In genomic region chr20:60365063-60365640, GRCh38 we compare ENCODE assay signal across 15 cellular contexts.
DNase-seq lines count a peak whose midpoint lies in the region; TF ChIP-seq lines count a peak whose summit lies in the region.
"Had no signal": no experiment of that assay in that cellular context is flagged by ENCODE, and none has a peak within 500 bp of the region (broad histone marks: within the 10 kb centered on the region; RNA-seq: fewer than 3 reads in every experiment).

No MANE protein-coding gene starts in this region.

- H3K4me3 ChIP-seq in Karpas-422 (ENCODE audit: low read length) = no peak overlapping the region
- no peak overlapping the region for H3K4me3 ChIP-seq in mammary epithelial cell (replicated peaks in 1 of 3; ENCODE audit: insufficient read depth in 1 of 3, low read depth in 2 of 3, low read length in 3 of 3)
- H3K4me3 ChIP-seq in neural progenitor cell = no peak overlapping the region
- H3K4me3 ChIP-seq: body of pancreas, lung, MG63 had no signal

- H3K27ac ChIP-seq in Karpas-422 (ENCODE audit: low read length) (no peak overlapping the region), mammary epithelial cell (ENCODE audit: insufficient read depth, low read depth, low read length) (no peak overlapping the region), neural progenitor cell (no peak overlapping the region)
- H3K27ac ChIP-seq: body of pancreas had no signal

- CTCF ChIA-PET in mammary epithelial cell (lab: Charles Lee; ENCODE audit: low non-redundant PET) = no interaction called here
- CTCF ChIA-PET in activated CD4-positive, alpha-beta memory T cell treated with anti-CD3 and anti-CD28 coated beads for 36 hours (lab: Charles Lee) = interaction anchor here (0.6 kb wide), 1 partner anchor 24 kb away, joined by 3 read pairs; no protein-coding TSS in a partner anchor

- H3K4me3 Mint-ChIP-seq in neural progenitor cell = no peak overlapping the region
- no peak overlapping the region for H3K4me3 Mint-ChIP-seq in activated CD4-positive, alpha-beta memory T cell treated with anti-CD3 and anti-CD28 coated beads for 36 hours
- no peak overlapping the region for H3K4me3 Mint-ChIP-seq in T-helper 2 cell treated with Interferon-gamma antibody and Interleukin-4, amounts not matched to agents 5 μg/mL and 100 μg/mL, for 36 hours

- no peak overlapping the region for H3K9ac ChIP-seq in Karpas-422 (ENCODE audit: low read length)
- no peak overlapping the region for H3K9ac ChIP-seq in mammary epithelial cell (ENCODE audit: insufficient read depth, low read length)
- H3K9ac ChIP-seq in neural progenitor cell = no peak overlapping the region

- H3K4me2 ChIP-seq in Karpas-422 (ENCODE audit: low read depth, low read length, poor library complexity, severe bottlenecking) (no peak overlapping the region), mammary epithelial cell (ENCODE audit: insufficient read depth, low read depth, low read length) (no peak overlapping the region), neural progenitor cell (no peak overlapping the region)

- intact Hi-C loops in mammary epithelial cell (cut with micrococcal nuclease) = loop anchor here (1.0 to 5.0 kb wide), 4 partner anchors 153 to 413 kb away; no protein-coding TSS in a partner anchor
- intact Hi-C loops in activated CD4-positive, alpha-beta memory T cell treated with anti-CD3 and anti-CD28 coated beads for 36 hours (cut with micrococcal nuclease) = no loop called here

- BruUV-seq in mammary epithelial cell (replicated peaks; lab: Mats Ljungman, UMichigan) = no TSS peak

- in situ Hi-C loops in mammary epithelial cell (cut with MboI; ENCODE audit: low sequenced_read_pairs in 2 of 2) = no loop called here

- POLR2A ChIA-PET in activated CD4-positive, alpha-beta memory T cell treated with anti-CD3 and anti-CD28 coated beads for 36 hours (lab: Charles Lee) = no interaction called here

- peaks cover 21% of the 10 kb centered on the region for H3K9me3 Mint-ChIP-seq in neural progenitor cell
- peaks cover 8% of the 10 kb centered on the region for H3K9me3 Mint-ChIP-seq in activated CD4-positive, alpha-beta memory T cell treated with anti-CD3 and anti-CD28 coated beads for 36 hours
- H3K9me3 Mint-ChIP-seq in T-helper 2 cell treated with Interferon-gamma antibody and Interleukin-4, amounts not matched to agents 5 μg/mL and 100 μg/mL, for 36 hours = peaks cover 7% of the 10 kb centered on the region

- H2AFZ ChIP-seq in Karpas-422 (ENCODE audit: low read length) (no peak overlapping the region), mammary epithelial cell (ENCODE audit: low read depth, low read length) (no peak overlapping the region), neural progenitor cell (replicated peaks) (no peak overlapping the region)

- TF ChIP-seq CTCF in mammary epithelial cell (conservative IDR thresholded peaks at IDR 0.05 in 1 of 2, IDR thresholded peaks at IDR 0.05 in 1 of 2; ENCODE audit: extremely low read depth in 1 of 2, insufficient read depth in 1 of 2, low read depth in 1 of 2, low read length in 2 of 2) (peak; percentile 30 to 40), neural progenitor cell (IDR thresholded peaks at IDR 0.05) (peak; percentile 50)

- H3K27ac Mint-ChIP-seq in neural progenitor cell = no peak overlapping the region
- no peak overlapping the region for H3K27ac Mint-ChIP-seq in activated CD4-positive, alpha-beta memory T cell treated with anti-CD3 and anti-CD28 coated beads for 36 hours
- no peak overlapping the region for H3K27ac Mint-ChIP-seq in T-helper 2 cell treated with Interferon-gamma antibody and Interleukin-4, amounts not matched to agents 5 μg/mL and 100 μg/mL, for 36 hours

- H3K4me1 ChIP-seq in Karpas-422 (ENCODE audit: low read length) = no peaks in the 10 kb centered on the region
- no peaks in the 10 kb centered on the region for H3K4me1 ChIP-seq in mammary epithelial cell (ENCODE audit: insufficient read depth, low read length)
- no peaks in the 10 kb centered on the region for H3K4me1 ChIP-seq in neural progenitor cell
- H3K4me1 ChIP-seq: body of pancreas, Caco-2 had no signal

- no peaks in the 10 kb centered on the region for H3K9me2 ChIP-seq in Karpas-422 (replicated peaks; ENCODE audit: insufficient read depth, low read length)

- peaks cover 4% of the 10 kb centered on the region for H3K27me3 Mint-ChIP-seq in neural progenitor cell (ENCODE audit: insufficient read depth, low read depth)
- H3K27me3 Mint-ChIP-seq in activated CD4-positive, alpha-beta memory T cell treated with anti-CD3 and anti-CD28 coated beads for 36 hours = no peaks in the 10 kb centered on the region
- no peaks in the 10 kb centered on the region for H3K27me3 Mint-ChIP-seq in T-helper 2 cell treated with Interferon-gamma antibody and Interleukin-4, amounts not matched to agents 5 μg/mL and 100 μg/mL, for 36 hours (ENCODE audit: low read depth)

- no peaks in the 10 kb centered on the region for H3K79me2 ChIP-seq in Karpas-422 (ENCODE audit: low read length)
- H3K79me2 ChIP-seq in mammary epithelial cell (ENCODE audit: insufficient read depth, low read length) = no peaks in the 10 kb centered on the region
- no peaks in the 10 kb centered on the region for H3K79me2 ChIP-seq in neural progenitor cell (ENCODE audit: low read depth)

- no peaks in the 10 kb centered on the region for H3K9me3 ChIP-seq in Karpas-422 (ENCODE audit: low read length)
- H3K9me3 ChIP-seq in mammary epithelial cell (replicated peaks; ENCODE audit: insufficient read depth, low read length) = no peaks in the 10 kb centered on the region
- H3K9me3 ChIP-seq in neural progenitor cell (ENCODE audit: low read depth) = no peaks in the 10 kb centered on the region
- H3K9me3 ChIP-seq: Caco-2, MG63 had no signal

- H3F3A ChIP-seq in neural progenitor cell (ENCODE audit: low read depth) = no peaks in the 10 kb centered on the region

- H3K27me3 ChIP-seq in Karpas-422 (ENCODE audit: low read length) = no peaks in the 10 kb centered on the region
- no peaks in the 10 kb centered on the region for H3K27me3 ChIP-seq in mammary epithelial cell (ENCODE audit: insufficient read depth, low read length)
- H3K27me3 ChIP-seq in neural progenitor cell = no peaks in the 10 kb centered on the region
- H3K27me3 ChIP-seq: body of pancreas, MG63 had no signal

- peaks cover 42% of the 10 kb centered on the region for H3K4me1 Mint-ChIP-seq in neural progenitor cell
- H3K4me1 Mint-ChIP-seq in activated CD4-positive, alpha-beta memory T cell treated with anti-CD3 and anti-CD28 coated beads for 36 hours (ENCODE audit: low read depth) = no peaks in the 10 kb centered on the region
- no peaks in the 10 kb centered on the region for H3K4me1 Mint-ChIP-seq in T-helper 2 cell treated with Interferon-gamma antibody and Interleukin-4, amounts not matched to agents 5 μg/mL and 100 μg/mL, for 36 hours (ENCODE audit: low read depth)

- peak; percentile 8 for DNase-seq in NCI-H1092 (lab: John Stamatoyannopoulos, UW)
- no peak for DNase-seq in NCI-H1092 treated with DMSO at 0.1 percent for 48 hours (lab: John Stamatoyannopoulos, UW)
- DNase-seq in Karpas-422 = peak; percentile 60
- DNase-seq in mammary epithelial cell = no peak
- peak; percentile 51 for DNase-seq in neural progenitor cell (ENCODE audit: low spot score)
- DNase-seq in activated CD4-positive, alpha-beta memory T cell treated with anti-CD3 and anti-CD28 coated beads for 36 hours = no peak
- DNase-seq in T-helper 2 cell treated with Interferon-gamma antibody and Interleukin-4, amounts not matched to agents 5 μg/mL and 100 μg/mL, for 36 hours (ENCODE audit: low spot score) = no peak
- DNase-seq in T1000 (lab: John Stamatoyannopoulos, UW) = no peak
- DNase-seq: activated CD4-positive, alpha-beta T cell treated with anti-CD3 and anti-CD28 coated beads, Interleukin-2, amount 50 U/mL, for 4 hours; activated effector memory CD4-positive, alpha-beta T cell treated with anti-CD3 and anti-CD28 coated beads, Interleukin-2, amount 50 U/mL, for 16 hours; body of pancreas; MG63; stimulated activated CD8-positive, alpha-beta memory T cell treated with anti-CD3 and anti-CD28 coated beads, Interleukin-4, amount 100 ng/mL, for 48 hours had no signal

- WGBS in mammary epithelial cell (ENCODE audit: low coverage, missing lambda C conversion rate) = 71% methylated on average over 7 of the region's 7 CpGs

- peaks cover 1% of the 10 kb centered on the region for H3K36me3 Mint-ChIP-seq in neural progenitor cell
- no peaks in the 10 kb centered on the region for H3K36me3 Mint-ChIP-seq in activated CD4-positive, alpha-beta memory T cell treated with anti-CD3 and anti-CD28 coated beads for 36 hours
- no peaks in the 10 kb centered on the region for H3K36me3 Mint-ChIP-seq in T-helper 2 cell treated with Interferon-gamma antibody and Interleukin-4, amounts not matched to agents 5 μg/mL and 100 μg/mL, for 36 hours (ENCODE audit: low read depth)

- no peaks in the 10 kb centered on the region for H3K36me3 ChIP-seq in Karpas-422 (ENCODE audit: insufficient read depth, low read length)
- H3K36me3 ChIP-seq in mammary epithelial cell (ENCODE audit: insufficient read depth, low read length) = no peaks in the 10 kb centered on the region
- H3K36me3 ChIP-seq in neural progenitor cell = no peaks in the 10 kb centered on the region
- H3K36me3 ChIP-seq: MG63 had no signal

- H4K20me1 ChIP-seq in Karpas-422 (ENCODE audit: insufficient read depth, low read depth, low read length) (no peaks in the 10 kb centered on the region), mammary epithelial cell (ENCODE audit: insufficient read depth, low read length) (no peaks in the 10 kb centered on the region), neural progenitor cell (ENCODE audit: low read depth) (no peaks in the 10 kb centered on the region)

- dilution Hi-C loops in mammary epithelial cell (cut with HindIII; ENCODE audit: low sequenced_read_pairs) = no loop called here

Comparison
In these comparisons a context has a peak if more than half of its experiments do, and no peak if none do; other contexts are left out.
1. DNase-seq: peak in NCI-H1092 (single experiment), Karpas-422 (single experiment) and neural progenitor cell (single experiment); none in NCI-H1092 treated with DMSO at 0.1 percent for 48 hours (single experiment), mammary epithelial cell (single experiment), activated CD4-positive, alpha-beta memory T cell treated with anti-CD3 and anti-CD28 coated beads for 36 hours (single experiment), T-helper 2 cell treated with Interferon-gamma antibody and Interleukin-4, amounts not matched to agents 5 μg/mL and 100 μg/mL, for 36 hours (single experiment) and T1000 (single experiment).